13 cellular contexts compared by ENCODE assay signal in the genomic region with DNA sequence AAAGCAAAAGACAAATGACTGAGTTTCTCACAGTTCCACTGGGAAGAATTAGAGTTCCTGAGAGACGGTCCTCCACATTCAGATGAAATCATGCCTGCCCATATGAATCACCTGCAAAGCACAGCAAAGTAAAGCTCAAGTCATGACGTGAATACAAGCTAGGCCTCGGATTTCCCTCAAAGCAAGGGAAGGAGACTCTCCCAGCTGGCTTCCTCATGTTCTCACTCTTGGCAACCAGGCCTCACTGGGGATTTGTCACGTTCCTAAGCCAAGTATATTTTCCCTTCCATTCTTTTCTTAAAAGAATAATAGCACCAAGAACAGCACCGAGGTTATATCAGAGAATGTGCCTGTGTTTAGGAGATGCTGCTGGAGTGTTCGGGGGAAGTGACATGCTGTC. TPM values are rescaled to one million over a fixed set of nuclear protein-coding genes. Genes with fewer than 3 reads are reported as not detected.
DNase-seq lines count a peak whose midpoint lies in the region; ATAC-seq and TF ChIP-seq lines count a peak whose summit lies in the region.
"Had no signal": no experiment of that assay in that cellular context is flagged by ENCODE, and none has a peak within 500 bp of the region (broad histone marks: within the 10 kb centered on the region; RNA-seq: fewer than 3 reads in every experiment).

No MANE protein-coding gene starts in this region.

- H3K4me3 ChIP-seq in astrocyte of the spinal cord (ENCODE audit: low read depth, low read length) (no peak overlapping the region), skeletal muscle cell (ENCODE audit: low read depth, low read length) (no peak overlapping the region)

- DNase-seq in HCEC 1CT, result peak; percentile 50
- peak; percentile 88 for DNase-seq in astrocyte of the spinal cord (ENCODE audit: low read depth, low spot score)
- DNase-seq in cardiac septum (ENCODE audit: low spot score), result peak; percentile 74
- DNase-seq in skeletal muscle cell (ENCODE audit: low read depth), result peak; percentile 97
- DNase-seq in DMS79 treated with DMSO at 0.1 percent for 48 hours (lab: John Stamatoyannopoulos, UW), result no peak
- no peak for DNase-seq in NCI-H1694 (lab: John Stamatoyannopoulos, UW)
- DNase-seq: activated CD4-positive, alpha-beta T cell treated with anti-CD3 and anti-CD28 coated beads for 36 hours; Caco-2; naive B cell; NCI-H510A treated with DMSO at 0.1 percent for 48 hours had no signal

- in situ Hi-C loops in astrocyte of the spinal cord (cut with HindIII; ENCODE audit: low sequenced_read_pairs), result no loop called here

- ATAC-seq in HG02970 (IDR thresholded peaks at IDR 0.05; ENCODE audit: low FRiP score, unreplicated experiment), result no peak
- no peak for ATAC-seq in HG02610 (IDR thresholded peaks at IDR 0.05; ENCODE audit: unreplicated experiment)
- ATAC-seq: activated CD4-positive, alpha-beta T cell treated with anti-CD3 and anti-CD28 coated beads for 36 hours; HCT116 had no signal

- intact Hi-C loops in cardiac septum (cut with DNase I), result no loop called here

- no peak for TF ChIP-seq CTCF in astrocyte of the spinal cord (IDR thresholded peaks at IDR 0.05; ENCODE audit: low read depth, low read length)

RNA-seq across cellular contexts. Expression of a gene that starts 47.0 kb away (rescaled TPM):
- not detected for total RNA-seq in cardiac septum
- total RNA-seq: activated CD4-positive, alpha-beta T cell treated with anti-CD3 and anti-CD28 coated beads for 36 hours had no signal

Comparison
In these comparisons a context has a peak if more than half of its experiments do, and no peak if none do; other contexts are left out.
1. DNase-seq: peak in HCEC 1CT (single experiment), astrocyte of the spinal cord (single experiment), cardiac septum (single experiment) and skeletal muscle cell (single experiment); none in DMS79 treated with DMSO at 0.1 percent for 48 hours (single experiment) and NCI-H1694 (single experiment).